11 cellular contexts compared by ENCODE assay signal in the genomic region with DNA sequence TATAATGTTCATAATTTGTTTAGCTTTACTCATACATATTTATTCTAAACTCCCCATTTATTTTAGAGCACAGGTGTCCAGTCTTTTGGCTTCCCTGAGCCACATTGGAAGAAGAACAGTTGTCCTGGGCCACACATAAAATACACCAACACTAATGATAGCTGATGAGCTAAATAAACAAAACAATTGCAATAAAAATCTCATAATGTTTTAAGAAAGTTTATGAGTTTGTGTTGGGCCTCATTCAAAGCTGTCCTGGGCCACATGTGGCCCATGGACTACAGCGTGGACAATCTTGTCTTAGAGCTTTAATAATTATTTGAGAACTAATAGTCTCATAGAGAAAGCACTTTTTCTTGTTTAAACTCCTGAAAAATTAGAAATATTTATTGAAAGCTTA.
"Had no signal": no experiment of that assay in that cellular context is flagged by ENCODE, and none has a peak within 500 bp of the region (broad histone marks: within the 10 kb centered on the region; RNA-seq: fewer than 3 reads in every experiment).

No MANE protein-coding gene starts in this region.

- DNase-seq: GM23248, GOT3, H7, H9, HCEC 1CT, HFFc6 had no signal

- FAIRE-seq: H1, H54 had no signal

- H3K4me3 Mint-ChIP-seq: GM23338, H9, HFFc6 had no signal

- ATAC-seq: GM23338, HCT116 had no signal

- H3K27ac ChIP-seq: GM23248 had no signal

- H3K27ac Mint-ChIP-seq: GM23338, H9, HFFc6 had no signal

- H3K4me3 ChIP-seq: GM23248, GM23338, HAP-1 had no signal

- H3K9me3 Mint-ChIP-seq: GM23338, H9, HFFc6 had no signal
